33 cellular contexts compared by ENCODE assay signal in genomic region chr11:62948765-62949320, GRCh38. TPM values are rescaled to one million over a fixed set of nuclear protein-coding genes. Genes with fewer than 3 reads are reported as not detected.
"Had no signal": no experiment of that assay in that cellular context is flagged by ENCODE, and none has a peak within 500 bp of the region (broad histone marks: within the 10 kb centered on the region; RNA-seq: fewer than 3 reads in every experiment).

No MANE protein-coding gene starts in this region.

- H3K4me3 ChIP-seq: adrenal gland, body of pancreas, esophagus squamous epithelium, gastroesophageal sphincter had no signal

- H3K9me3 ChIP-seq: adrenal gland, body of pancreas, esophagus squamous epithelium had no signal

- H3K27me3 ChIP-seq: adrenal gland, body of pancreas, esophagus squamous epithelium, gastroesophageal sphincter had no signal

- H3K4me1 ChIP-seq: adrenal gland, body of pancreas, esophagus squamous epithelium, gastroesophageal sphincter had no signal

- ATAC-seq: activated CD4-positive, alpha-beta T cell treated with anti-CD3 and anti-CD28 coated beads for 36 hours; activated CD8-positive, alpha-beta T cell treated with anti-CD3 and anti-CD28 coated beads, Interleukin-2, amount 10 ng/mL, durations not matched to agents 7 days and 5 days; activated naive CD8-positive, alpha-beta T cell treated with anti-CD3 and anti-CD28 coated beads, Interleukin-2, amount 50 U/mL, for 24 hours; activated T-cell treated with anti-CD3 and anti-CD28 coated beads, Interleukin-2, amount 50 U/mL, for 4 hours; activated T-helper 17 cell treated with anti-CD3 and anti-CD28 coated beads, Interleukin-2, amount 50 U/mL, for 72 hours; body of pancreas; gastroesophageal sphincter; T-cell had no signal

- DNase-seq: activated CD4-positive, alpha-beta memory T cell treated with anti-CD3 and anti-CD28 coated beads for 36 hours; activated CD4-positive, alpha-beta T cell treated with anti-CD3 and anti-CD28 coated beads for 36 hours; activated CD4-positive, alpha-beta T cell treated with anti-CD3 and anti-CD28 coated beads, Interleukin-2, amount 10 ng/mL, durations not matched to agents 24 days and 14 days; activated CD4-positive, CD25-positive, alpha-beta regulatory T cell; activated CD4-positive, CD25-positive, alpha-beta regulatory T cell treated with anti-CD3 and anti-CD28 coated beads, Interleukin-2, amount 50 U/mL, for 72 hours; activated CD8-positive, alpha-beta T cell treated with anti-CD3 and anti-CD28 coated beads, Interleukin-2, amount 10 ng/mL, durations not matched to agents 7 days and 5 days; activated effector memory CD4-positive, alpha-beta T cell treated with Interleukin-2 at 50 U/mL for 16 hours; activated naive CD4-positive, alpha-beta T cell treated with anti-CD3 and anti-CD28 coated beads for 36 hours; activated naive CD8-positive, alpha-beta T cell treated with anti-CD3 and anti-CD28 coated beads for 36 hours; activated naive CD8-positive, alpha-beta T cell treated with anti-CD3 and anti-CD28 coated beads, Interleukin-2, amount 50 U/mL, for 24 hours; activated T-cell treated with anti-CD3 and anti-CD28 coated beads, Interleukin-2, amount 50 U/mL, for 4 hours; adrenal gland; amygdala; aorta; body of pancreas; caudate nucleus; cortex of kidney; dermis blood vessel endothelial cell; effector CD8-positive, alpha-beta T cell; esophagus squamous epithelium; foreskin melanocyte; SW 1271; T-cell; T1000 had no signal

- H3K27ac ChIP-seq: adrenal gland, body of pancreas, epithelial cell of prostate, esophagus squamous epithelium, gastroesophageal sphincter had no signal

- H3K36me3 ChIP-seq: adrenal gland, esophagus squamous epithelium, gastroesophageal sphincter had no signal

RNA-seq across cellular contexts. Expression of gene CHRM1, which starts 27.7 kb away (rescaled TPM):
- total RNA-seq: activated CD4-positive, alpha-beta memory T cell treated with anti-CD3 and anti-CD28 coated beads for 36 hours; activated CD4-positive, alpha-beta T cell treated with anti-CD3 and anti-CD28 coated beads for 36 hours; activated CD4-positive, alpha-beta T cell treated with anti-CD3 and anti-CD28 coated beads, Interleukin-2, amount 10 ng/mL, durations not matched to agents 24 days and 14 days; activated CD8-positive, alpha-beta memory T cell treated with anti-CD3 and anti-CD28 coated beads for 36 hours; activated CD8-positive, alpha-beta T cell treated with anti-CD3 and anti-CD28 coated beads, Interleukin-2, amount 10 ng/mL, durations not matched to agents 7 days and 5 days; activated naive CD4-positive, alpha-beta T cell treated with anti-CD3 and anti-CD28 coated beads for 36 hours; activated naive CD8-positive, alpha-beta T cell treated with anti-CD3 and anti-CD28 coated beads for 36 hours; activated T-cell treated with anti-CD3 and anti-CD28 coated beads, Interleukin-2, amount 50 U/mL, for 4 hours; activated T-helper 17 cell treated with anti-CD3 and anti-CD28 coated beads, Interleukin-2, amount 50 U/mL, for 72 hours; aorta; body of pancreas; chondrocyte; dermis blood vessel endothelial cell; endothelial cell of umbilical vein; fibroblast of lung; fibroblast of villous mesenchyme; glomerular endothelial cell; T-cell had no signal

RNA-seq across cellular contexts. Expression of gene SLC22A6, which starts 35.9 kb away (rescaled TPM):
- total RNA-seq: activated CD4-positive, alpha-beta memory T cell treated with anti-CD3 and anti-CD28 coated beads for 36 hours; activated CD4-positive, alpha-beta T cell treated with anti-CD3 and anti-CD28 coated beads for 36 hours; activated CD4-positive, alpha-beta T cell treated with anti-CD3 and anti-CD28 coated beads, Interleukin-2, amount 10 ng/mL, durations not matched to agents 24 days and 14 days; activated CD8-positive, alpha-beta memory T cell treated with anti-CD3 and anti-CD28 coated beads for 36 hours; activated CD8-positive, alpha-beta T cell treated with anti-CD3 and anti-CD28 coated beads, Interleukin-2, amount 10 ng/mL, durations not matched to agents 7 days and 5 days; activated naive CD4-positive, alpha-beta T cell treated with anti-CD3 and anti-CD28 coated beads for 36 hours; activated naive CD8-positive, alpha-beta T cell treated with anti-CD3 and anti-CD28 coated beads for 36 hours; activated T-cell treated with anti-CD3 and anti-CD28 coated beads, Interleukin-2, amount 50 U/mL, for 4 hours; activated T-helper 17 cell treated with anti-CD3 and anti-CD28 coated beads, Interleukin-2, amount 50 U/mL, for 72 hours; adrenal gland; aorta; body of pancreas; chondrocyte; dermis blood vessel endothelial cell; endothelial cell of umbilical vein; esophagus squamous epithelium; fibroblast of lung; fibroblast of villous mesenchyme; gastroesophageal sphincter; glomerular endothelial cell; T-cell had no signal
